13 cellular contexts compared by ENCODE assay signal in the genomic region with DNA sequence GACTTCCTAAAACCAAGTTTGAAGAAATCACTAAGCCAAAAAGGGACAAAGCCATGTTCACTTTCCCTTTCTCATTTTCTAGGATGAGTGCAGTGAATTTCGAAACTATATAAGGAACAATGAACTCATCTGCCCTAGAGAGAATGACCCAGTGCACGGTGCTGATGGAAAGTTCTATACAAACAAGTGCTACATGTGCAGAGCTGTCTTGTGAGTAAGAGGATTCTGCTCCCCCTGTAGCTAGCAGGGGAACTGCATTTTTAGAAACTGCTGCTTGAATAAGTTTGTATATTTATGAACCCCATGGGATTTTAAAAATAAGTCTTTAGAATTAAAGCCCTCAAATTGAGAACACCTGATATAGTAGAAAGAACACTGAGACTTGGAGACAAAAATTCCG. TPM values are rescaled to one million over a fixed set of nuclear protein-coding genes. Genes with fewer than 3 reads are reported as not detected.
DNase-seq lines count a peak whose midpoint lies in the region; ATAC-seq and TF ChIP-seq lines count a peak whose summit lies in the region.
"Had no signal": no experiment of that assay in that cellular context is flagged by ENCODE, and none has a peak within 500 bp of the region (broad histone marks: within the 10 kb centered on the region; RNA-seq: fewer than 3 reads in every experiment).

No MANE protein-coding gene starts in this region.

- no peaks in the 10 kb centered on the region for H3K9me3 Mint-ChIP-seq in endodermal cell
- H3K9me3 Mint-ChIP-seq in CD8-positive, alpha-beta T cell, result no peaks in the 10 kb centered on the region
- H3K9me3 Mint-ChIP-seq: activated naive CD4-positive, alpha-beta T cell treated with anti-CD3 and anti-CD28 coated beads, Interleukin-2, amount 10 ng/mL, durations not matched to agents 7 days and 5 days; stimulated activated naive CD8-positive, alpha-beta T cell treated with anti-CD3 and anti-CD28 coated beads, Interleukin-15, amount 100 ng/mL, for 72 hours had no signal

- ATAC-seq in CD8-positive, alpha-beta T cell, result no peak
- ATAC-seq in HG03469 (IDR thresholded peaks at IDR 0.05; ENCODE audit: unreplicated experiment), result no peak
- ATAC-seq: naive thymus-derived CD4-positive, alpha-beta T cell; stimulated activated naive CD8-positive, alpha-beta T cell treated with anti-CD3 and anti-CD28 coated beads, Interleukin-15, amount 100 ng/mL, for 72 hours had no signal

- CTCF ChIA-PET in CD8-positive, alpha-beta T cell (lab: Charles Lee), result no interaction called here

- H3K27me3 ChIP-seq in GM23248 (replicated peaks; ENCODE audit: insufficient read depth) (no peaks in the 10 kb centered on the region), endodermal cell (ENCODE audit: control insufficient read depth, insufficient read depth, low read length, poor library complexity, severe bottlenecking) (no peaks in the 10 kb centered on the region), osteoblast (ENCODE audit: insufficient read depth, low read length) (no peaks in the 10 kb centered on the region), testis (no peaks in the 10 kb centered on the region)
- H3K27me3 ChIP-seq in CD8-positive, alpha-beta T cell (ENCODE audit: insufficient read depth, low read length), result no peaks in the 10 kb centered on the region
- H3K27me3 ChIP-seq: dorsolateral prefrontal cortex had no signal

- H3K4me1 ChIP-seq in GM23248 (ENCODE audit: insufficient read depth), result no peaks in the 10 kb centered on the region
- no peaks in the 10 kb centered on the region for H3K4me1 ChIP-seq in endodermal cell (ENCODE audit: control insufficient read depth, insufficient read depth, low read length)
- no peaks in the 10 kb centered on the region for H3K4me1 ChIP-seq in osteoblast (ENCODE audit: insufficient read depth, low read length)
- no peaks in the 10 kb centered on the region for H3K4me1 ChIP-seq in testis
- H3K4me1 ChIP-seq in CD8-positive, alpha-beta T cell (ENCODE audit: insufficient read depth, low read length), result no peaks in the 10 kb centered on the region

- no peaks in the 10 kb centered on the region for H3F3A ChIP-seq in GM23248 (ENCODE audit: insufficient read depth)

- H3K4me3 ChIP-seq in GM23248 (no peak overlapping the region), endodermal cell (ENCODE audit: low read length) (no peak overlapping the region), osteoblast (ENCODE audit: insufficient read depth, low read length) (no peak overlapping the region), testis (no peak overlapping the region)
- H3K4me3 ChIP-seq in CD8-positive, alpha-beta T cell (ENCODE audit: low read depth, low read length), result no peak overlapping the region
- H3K4me3 ChIP-seq: dorsolateral prefrontal cortex had no signal

- intact Hi-C loops in testis (cut with DNase I; ENCODE audit: low total_unique reads), result no loop called here
- intact Hi-C loops in CD8-positive, alpha-beta T cell (cut with DNase I, micrococcal nuclease), result no loop called here

- H3K36me3 Mint-ChIP-seq in endodermal cell (ENCODE audit: low read depth), result peaks cover 34% of the 10 kb centered on the region
- no peaks in the 10 kb centered on the region for H3K36me3 Mint-ChIP-seq in CD8-positive, alpha-beta T cell
- H3K36me3 Mint-ChIP-seq: activated naive CD4-positive, alpha-beta T cell treated with anti-CD3 and anti-CD28 coated beads, Interleukin-2, amount 10 ng/mL, durations not matched to agents 7 days and 5 days; naive thymus-derived CD4-positive, alpha-beta T cell had no signal

- POLR2A ChIA-PET in CD8-positive, alpha-beta T cell (lab: Charles Lee), result no interaction called here

- no peaks in the 10 kb centered on the region for H3K9me3 ChIP-seq in GM23248 (ENCODE audit: low read depth)
- H3K9me3 ChIP-seq in endodermal cell (ENCODE audit: control insufficient read depth, low read length), result no peaks in the 10 kb centered on the region
- H3K9me3 ChIP-seq in osteoblast (ENCODE audit: low read depth, low read length), result no peaks in the 10 kb centered on the region
- H3K9me3 ChIP-seq in testis, result no peaks in the 10 kb centered on the region
- H3K9me3 ChIP-seq in CD8-positive, alpha-beta T cell (ENCODE audit: low read length), result no peaks in the 10 kb centered on the region

- no peaks in the 10 kb centered on the region for H3K27me3 Mint-ChIP-seq in endodermal cell (ENCODE audit: insufficient read depth)
- H3K27me3 Mint-ChIP-seq in CD8-positive, alpha-beta T cell (ENCODE audit: low read depth), result no peaks in the 10 kb centered on the region
- H3K27me3 Mint-ChIP-seq: activated naive CD4-positive, alpha-beta T cell treated with anti-CD3 and anti-CD28 coated beads, Interleukin-2, amount 10 ng/mL, durations not matched to agents 7 days and 5 days; stimulated activated naive CD8-positive, alpha-beta T cell treated with anti-CD3 and anti-CD28 coated beads, Interleukin-15, amount 100 ng/mL, for 72 hours had no signal

- H3K9me2 ChIP-seq in GM23248 (ENCODE audit: insufficient read depth), result no peaks in the 10 kb centered on the region

- no peaks in the 10 kb centered on the region for H3K79me2 ChIP-seq in GM23248 (ENCODE audit: insufficient read depth)
- no peaks in the 10 kb centered on the region for H3K79me2 ChIP-seq in osteoblast (ENCODE audit: insufficient read depth, low read length)

- 5 to 20% methylated on average over 3 of the region's 3 CpGs for WGBS in GM23248 (ENCODE audit: low coverage in 1 of 2, low lambda C conversion rate in 2 of 2, missing lambda C conversion rate in 2 of 2), 2 experiments
- WGBS in endodermal cell (ENCODE audit: insufficient coverage in 1 of 2, insufficient read length in 1 of 2), 2 experiments, result 87 to 100% methylated on average over 1 to 3 of the region's 3 CpGs
- WGBS in testis, 2 donors, result 72 to 79% methylated on average over 3 of the region's 3 CpGs

- no peak overlapping the region for H3K9ac ChIP-seq in GM23248
- no peak overlapping the region for H3K9ac ChIP-seq in endodermal cell (ENCODE audit: extremely low read depth, low read length, poor library complexity, severe bottlenecking)

- H3K27ac ChIP-seq in GM23248 (no peak overlapping the region), endodermal cell (ENCODE audit: low read depth, low read length) (no peak overlapping the region), osteoblast (ENCODE audit: low read depth, low read length) (no peak overlapping the region), testis (no peak overlapping the region)
- no peak overlapping the region for H3K27ac ChIP-seq in CD8-positive, alpha-beta T cell (ENCODE audit: low read depth, low read length)
- H3K27ac ChIP-seq: dorsolateral prefrontal cortex had no signal

- TF ChIP-seq CTCF in endodermal cell (conservative IDR thresholded peaks at IDR 0.05) (peak; percentile 57), osteoblast (IDR thresholded peaks at IDR 0.05; ENCODE audit: extremely low read depth, low read depth, low read length) (peak; percentile 7), testis (IDR thresholded peaks at IDR 0.05) (no peak)
- no peak for TF ChIP-seq CTCF in CD8-positive, alpha-beta T cell (IDR thresholded peaks at IDR 0.05)

- H3K4me2 ChIP-seq in GM23248 (ENCODE audit: unreplicated experiment) (no peak overlapping the region), osteoblast (ENCODE audit: insufficient read depth, low read length) (no peak overlapping the region)

- no peak overlapping the region for H3K4me3 Mint-ChIP-seq in endodermal cell
- no peak overlapping the region for H3K4me3 Mint-ChIP-seq in CD8-positive, alpha-beta T cell
- H3K4me3 Mint-ChIP-seq: activated naive CD4-positive, alpha-beta T cell treated with anti-CD3 and anti-CD28 coated beads, Interleukin-2, amount 10 ng/mL, durations not matched to agents 7 days and 5 days; naive thymus-derived CD4-positive, alpha-beta T cell; stimulated activated naive CD8-positive, alpha-beta T cell treated with anti-CD3 and anti-CD28 coated beads, Interleukin-15, amount 100 ng/mL, for 72 hours had no signal

- H2AFZ ChIP-seq in GM23248 (no peak overlapping the region), osteoblast (ENCODE audit: low read length) (no peak overlapping the region)

- TF ChIP-seq POLR2A in testis (IDR thresholded peaks at IDR 0.05), result no peak

- H3K4me1 Mint-ChIP-seq in endodermal cell, result no peaks in the 10 kb centered on the region
- no peaks in the 10 kb centered on the region for H3K4me1 Mint-ChIP-seq in CD8-positive, alpha-beta T cell (ENCODE audit: low read depth)
- H3K4me1 Mint-ChIP-seq: activated naive CD4-positive, alpha-beta T cell treated with anti-CD3 and anti-CD28 coated beads, Interleukin-2, amount 10 ng/mL, durations not matched to agents 7 days and 5 days; naive thymus-derived CD4-positive, alpha-beta T cell; stimulated activated naive CD8-positive, alpha-beta T cell treated with anti-CD3 and anti-CD28 coated beads, Interleukin-15, amount 100 ng/mL, for 72 hours had no signal

- H3K36me3 ChIP-seq in GM23248 (ENCODE audit: low read depth), result no peaks in the 10 kb centered on the region
- peaks cover 19% of the 10 kb centered on the region for H3K36me3 ChIP-seq in endodermal cell (ENCODE audit: control insufficient read depth, insufficient read depth, low read length)
- no peaks in the 10 kb centered on the region for H3K36me3 ChIP-seq in osteoblast (ENCODE audit: insufficient read depth, low read length)
- no peaks in the 10 kb centered on the region for H3K36me3 ChIP-seq in testis (ENCODE audit: low read depth, missing control alignments)
- H3K36me3 ChIP-seq in CD8-positive, alpha-beta T cell (ENCODE audit: insufficient read depth, low read length), result no peaks in the 10 kb centered on the region

- H4K20me1 ChIP-seq in GM23248 (ENCODE audit: insufficient read depth) (no peaks in the 10 kb centered on the region), osteoblast (ENCODE audit: insufficient read depth, low read length) (no peaks in the 10 kb centered on the region)

- DNase-seq in GM23248 (peak; percentile 39), OCI-M1 (lab: John Stamatoyannopoulos, UW) (peak; percentile 30), endodermal cell (no peak), osteoblast (ENCODE audit: insufficient read length, low spot score, missing footprints) (peak; percentile 69), testis (no peak), HK-2 (ENCODE audit: unreplicated experiment) (no peak)
- no peak for DNase-seq in CD8-positive, alpha-beta T cell
- DNase-seq: activated CD4-positive, alpha-beta T cell treated with anti-CD3 and anti-CD28 coated beads for 4 hours; activated naive CD4-positive, alpha-beta T cell treated with anti-CD3 and anti-CD28 coated beads, Interleukin-2, amount 10 ng/mL, durations not matched to agents 7 days and 5 days; dorsolateral prefrontal cortex; naive thymus-derived CD4-positive, alpha-beta T cell; stimulated activated naive CD8-positive, alpha-beta T cell treated with anti-CD3 and anti-CD28 coated beads, Interleukin-15, amount 100 ng/mL, for 72 hours had no signal

- in situ Hi-C loops in GM23248 (cut with MboI), result no loop called here

- H3K27ac Mint-ChIP-seq in endodermal cell, result no peak overlapping the region
- no peak overlapping the region for H3K27ac Mint-ChIP-seq in CD8-positive, alpha-beta T cell
- H3K27ac Mint-ChIP-seq: activated naive CD4-positive, alpha-beta T cell treated with anti-CD3 and anti-CD28 coated beads, Interleukin-2, amount 10 ng/mL, durations not matched to agents 7 days and 5 days; naive thymus-derived CD4-positive, alpha-beta T cell; stimulated activated naive CD8-positive, alpha-beta T cell treated with anti-CD3 and anti-CD28 coated beads, Interleukin-15, amount 100 ng/mL, for 72 hours had no signal

RNA-seq across cellular contexts. Expression of a gene that starts 42.7 kb away (rescaled TPM):
- total RNA-seq in GM23248 (2014; rRNA removed; shearing (Covaris generic)), result not detected in 2 replicates
- polyA plus RNA-seq in GM23248 (2016; fragmentation: Nextera tagmentation; extraction: Ambion mirVana) (not detected in 2 replicates), testis (ENCODE audit: insufficient read depth, low read depth, low replicate concordance) (not detected)
- total RNA-seq in endodermal cell (not detected), osteoblast (not detected in 2 replicates), testis (not detected)
- polyA plus RNA-seq in endodermal cell (2013, experiment 1 of 2), result not detected
- polyA plus RNA-seq in endodermal cell (2013, experiment 2 of 2), result not detected
- total RNA-seq in CD8-positive, alpha-beta T cell, result not detected
- total RNA-seq: dorsolateral prefrontal cortex; naive thymus-derived CD4-positive, alpha-beta T cell had no signal
- polyA plus RNA-seq: naive thymus-derived CD4-positive, alpha-beta T cell had no signal

Comparison
In these comparisons a context has a peak if more than half of its experiments do, and no peak if none do; other contexts are left out.
1. DNase-seq: peak in GM23248 (single experiment), OCI-M1 (single experiment) and osteoblast (single experiment); none in endodermal cell (single experiment), testis (single experiment), CD8-positive, alpha-beta T cell (0 of 7) and HK-2 (single experiment).
2. CTCF ChIP-seq: peak in endodermal cell (single experiment) and osteoblast (single experiment); none in testis (0 of 3) and CD8-positive, alpha-beta T cell (single experiment).